In the genomic region with DNA sequence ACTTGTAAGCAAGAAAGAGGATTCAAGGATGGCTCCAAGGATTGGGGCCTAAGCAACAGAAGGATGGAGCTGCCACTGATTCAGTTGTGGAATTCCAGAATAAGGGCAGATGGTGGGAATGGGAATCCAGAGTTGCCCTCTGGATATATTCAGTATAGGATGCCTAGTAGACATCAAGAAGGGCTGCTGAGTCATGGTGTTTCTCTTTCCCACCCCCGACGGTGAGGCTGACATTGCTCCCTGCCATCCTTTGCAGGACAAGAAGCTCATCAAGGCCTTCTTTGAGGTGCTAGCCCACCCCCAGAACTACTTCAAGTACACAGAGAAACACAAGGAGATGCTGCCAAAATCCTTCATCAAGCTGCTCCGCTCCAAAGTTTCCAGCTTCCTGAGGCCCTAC, we compare ENCODE assay signal across 17 cellular contexts. TPM values are rescaled to one million over a fixed set of nuclear protein-coding genes. Genes with fewer than 3 reads are reported as not detected.
DNase-seq lines count a peak whose midpoint lies in the region; ATAC-seq, FAIRE-seq and TF ChIP-seq lines count a peak whose summit lies in the region.
"Had no signal": no experiment of that assay in that cellular context is flagged by ENCODE, and none has a peak within 500 bp of the region (broad histone marks: within the 10 kb centered on the region; RNA-seq: fewer than 3 reads in every experiment).

No MANE protein-coding gene starts in this region.

- peak overlapping the region; percentile 37 to 43 for H3K27ac Mint-ChIP-seq in natural killer cell treated with Interleukin-12 subunit alpha and Interleukin-12 subunit beta and Interleukin-15 and Interleukin-18, amount 100 ng/mL, for 72 hours
- no peak overlapping the region for H3K27ac Mint-ChIP-seq in natural killer cell
- H3K27ac Mint-ChIP-seq: IgD-negative memory B cell had no signal

- no peak for TF ChIP-seq EP300 in K562 (IDR thresholded peaks at IDR 0.05; ENCODE audit: low read length)

- ATAC-seq in natural killer cell treated with Interleukin-12 subunit alpha and Interleukin-12 subunit beta and Interleukin-15 and Interleukin-18, amount 100 ng/mL, for 72 hours: no peak
- ATAC-seq in natural killer cell: no peak
- ATAC-seq in K562: peak; percentile 74
- no peak for ATAC-seq in HG02610 (IDR thresholded peaks at IDR 0.05; ENCODE audit: unreplicated experiment)

- TF ChIP-seq CTCF in natural killer cell (IDR thresholded peaks at IDR 0.05): no peak
- TF ChIP-seq CTCF in NB4 (IDR thresholded peaks at IDR 0.05; ENCODE audit: low read depth, low read length): no peak
- no peak for TF ChIP-seq CTCF in K562 (IDR thresholded peaks at IDR 0.05 in 2 of 3, conservative IDR thresholded peaks at IDR 0.05 in 1 of 3; ENCODE audit: insufficient read depth in 2 of 3, low read depth in 1 of 3, low read length in 3 of 3)

- DNase-seq in natural killer cell treated with Interleukin-12 subunit alpha and Interleukin-12 subunit beta and Interleukin-15 and Interleukin-18, amount 100 ng/mL, for 72 hours (ENCODE audit: low spot score): no peak
- DNase-seq in natural killer cell (no peak), NB4 (ENCODE audit: low read depth) (peak; percentile 25), K562 (ENCODE audit: extremely low read depth in 1 of 4, low spot score in 3 of 4) (peak in 2 of 4 experiments; percentile 50 to 65), inferior parietal cortex (ENCODE audit: extremely low spot score) (no peak), NCI-H1417 treated with DMSO at 0.1 percent for 48 hours (lab: John Stamatoyannopoulos, UW) (no peak)
- DNase-seq: activated CD8-positive, alpha-beta memory T cell treated with anti-CD3 and anti-CD28 coated beads, Interleukin-2, amount 50 U/mL, for 4 hours; amniotic stem cell; heart right ventricle; NCI-H1417; NCI-H2227 treated with DMSO at 0.1 percent for 48 hours; WERI-Rb-1 had no signal

- CTCF ChIA-PET in K562 (lab: Yijun Ruan, JAX; ENCODE audit: low intra/inter-chr PET ratio): no interaction called here

- POLR2A ChIA-PET in K562 (lab: Yijun Ruan, JAX): interaction anchor here (1.1 to 1.3 kb wide), 2 partner anchors 8 to 11 kb away, joined by 4 to 5 read pairs; a partner anchor contains a TSS

- H3K4me3 ChIP-seq in NB4 (ENCODE audit: low read depth, low read length) (no peak overlapping the region), K562 (no peak overlapping the region)
- H3K4me3 ChIP-seq: coronary artery, heart right ventricle, SJSA1, suprapubic skin had no signal

- peak overlapping the region; percentile 27 for H2AFZ ChIP-seq in K562 (ENCODE audit: low read depth, low read length)

- H3K9me3 Mint-ChIP-seq in natural killer cell treated with Interleukin-12 subunit alpha and Interleukin-12 subunit beta and Interleukin-15 and Interleukin-18, amount 100 ng/mL, for 72 hours: no peaks in the 10 kb centered on the region
- H3K9me3 Mint-ChIP-seq in natural killer cell: no peaks in the 10 kb centered on the region
- H3K9me3 Mint-ChIP-seq: IgD-negative memory B cell had no signal

- H3K36me3 Mint-ChIP-seq in natural killer cell treated with Interleukin-12 subunit alpha and Interleukin-12 subunit beta and Interleukin-15 and Interleukin-18, amount 100 ng/mL, for 72 hours: no peaks in the 10 kb centered on the region
- H3K36me3 Mint-ChIP-seq in natural killer cell: no peaks in the 10 kb centered on the region

- 37% methylated on average over 3 of the region's 3 CpGs for WGBS in K562 (ENCODE audit: insufficient coverage, low coverage, missing lambda C conversion rate)

- H3K27ac ChIP-seq in K562 (ENCODE audit: extremely low read depth, low read depth, low read length): peak overlapping the region; percentile 45; the same call in 2 of the 3 replicates
- H3K27ac ChIP-seq: coronary artery, SJSA1, suprapubic skin, WERI-Rb-1 had no signal

- peak overlapping the region; percentile 17 for H3K4me2 ChIP-seq in K562 (ENCODE audit: insufficient read depth, low read length)

- H3K79me2 ChIP-seq in K562 (ENCODE audit: control insufficient read depth, insufficient read depth, low read length): peaks cover 2% of the 10 kb centered on the region; the same call in 1 of the 3 replicates

- intact Hi-C loops in natural killer cell (cut with micrococcal nuclease) (no loop called here), K562 (cut with micrococcal nuclease) (no loop called here)

- TF ChIP-seq RAD21 in K562 (CRISPR knock-in tag; conservative IDR thresholded peaks at IDR 0.05 in 1 of 2, IDR thresholded peaks at IDR 0.05 in 1 of 2): no peak

- no TSS peak for BruUV-seq in K562 (replicated peaks; lab: Mats Ljungman, UMichigan)

- H3K4me1 Mint-ChIP-seq in natural killer cell treated with Interleukin-12 subunit alpha and Interleukin-12 subunit beta and Interleukin-15 and Interleukin-18, amount 100 ng/mL, for 72 hours (ENCODE audit: low read depth in 2 of 2): peaks cover 13 to 18% of the 10 kb centered on the region in 2 donors
- H3K4me1 Mint-ChIP-seq in natural killer cell: peaks cover 3 to 28% of the 10 kb centered on the region in 2 donors

- H3K9ac ChIP-seq in K562 (ENCODE audit: insufficient read depth in 1 of 2, low read depth in 2 of 2, low read length in 2 of 2): peak overlapping the region in 1 of 2 experiments; percentile 8; a peak in 1 of 4 replicates

- FAIRE-seq in K562 (lab: Jason Lieb, UNC): peak; percentile 80

- no peaks in the 10 kb centered on the region for H3K27me3 Mint-ChIP-seq in natural killer cell treated with Interleukin-12 subunit alpha and Interleukin-12 subunit beta and Interleukin-15 and Interleukin-18, amount 100 ng/mL, for 72 hours
- H3K27me3 Mint-ChIP-seq in natural killer cell (ENCODE audit: low read depth in 2 of 2): no peaks in the 10 kb centered on the region
- H3K27me3 Mint-ChIP-seq: IgD-negative memory B cell had no signal

- no peaks in the 10 kb centered on the region for H4K20me1 ChIP-seq in K562 (replicated peaks; ENCODE audit: control insufficient read depth, insufficient read depth, low read length)

- in situ Hi-C loops in K562 (cut with MboI): no loop called here

- peaks cover 6 to 19% of the 10 kb centered on the region in 2 experiments; a peak in 4 of 5 replicates for H3K4me1 ChIP-seq in K562 (replicated peaks in 1 of 2; ENCODE audit: control insufficient read depth in 2 of 2, insufficient read depth in 2 of 2, low read length in 2 of 2)
- H3K4me1 ChIP-seq: suprapubic skin had no signal

- H3K36me3 ChIP-seq in K562 (ENCODE audit: control insufficient read depth, insufficient read depth, low read length): peaks cover 26% of the 10 kb centered on the region; the same call in 1 of the 3 replicates

- H3K9me3 ChIP-seq in K562 (replicated peaks; ENCODE audit: control insufficient read depth, insufficient read depth, low read depth, low read length): no peaks in the 10 kb centered on the region
- H3K9me3 ChIP-seq: heart right ventricle, SJSA1, suprapubic skin had no signal

- no peaks in the 10 kb centered on the region for H3K9me1 ChIP-seq in K562 (ENCODE audit: control insufficient read depth, insufficient read depth, low read length)

- H3K27me3 ChIP-seq in K562 (ENCODE audit: control insufficient read depth in 2 of 2, insufficient read depth in 2 of 2, low read length in 2 of 2): no peaks in the 10 kb centered on the region
- H3K27me3 ChIP-seq: heart right ventricle, SJSA1, suprapubic skin had no signal

- no peak for TF ChIP-seq POLR2A in NB4 (IDR thresholded peaks at IDR 0.05; ENCODE audit: extremely low read depth, insufficient read length)
- TF ChIP-seq POLR2A in K562 (conservative IDR thresholded peaks at IDR 0.05): no peak

- peak overlapping the region; percentile 36 for H3K4me3 Mint-ChIP-seq in natural killer cell treated with Interleukin-12 subunit alpha and Interleukin-12 subunit beta and Interleukin-15 and Interleukin-18, amount 100 ng/mL, for 72 hours
- H3K4me3 Mint-ChIP-seq in natural killer cell: no peak overlapping the region
- H3K4me3 Mint-ChIP-seq: IgD-negative memory B cell had no signal

RNA-seq across cellular contexts. Expression of a gene that starts 11.2 kb away (rescaled TPM):
- total RNA-seq in natural killer cell treated with Interleukin-12 subunit alpha and Interleukin-12 subunit beta and Interleukin-15 and Interleukin-18, amount 100 ng/mL, for 72 hours: 10 to 100 TPM; 24.0 to 52.2 TPM
- total RNA-seq in natural killer cell (10 to 100 TPM; 62.7 to 81.6 (median 64.6) TPM), K562 (2014; rRNA removed) (10.7 and 13.1 TPM in 2 replicates), K562 (2014; rRNA removed; fragmentation: Illumina TruSeq; extraction: Trizol) (3.9 and 4.4 TPM in 2 replicates), K562 (2015; rRNA removed; fragmentation: Illumina TruSeq; extraction: Trizol) (4.3 and 5.0 TPM in 2 replicates), K562 (2021) (13.1 and 16.0 TPM in 2 replicates)
- total RNA-seq in K562 (2011; cell fraction: chromatin; rRNA removed; ENCODE audit: low replicate concordance): 63.3 and 125 TPM in 2 replicates
- 52.7 and 67.8 TPM in 2 replicates for total RNA-seq in K562 (2011; cell fraction: nucleolus; rRNA removed)
- 59.0 and 75.9 TPM in 2 replicates for total RNA-seq in K562 (2011; cell fraction: nucleoplasm; rRNA removed)
- polyA plus RNA-seq in K562 (2011; rRNA removed) (14.9 and 26.5 TPM in 2 replicates), K562 (2014; fragmentation: Illumina TruSeq; extraction: Trizol) (10.9 and 16.1 TPM in 2 replicates), K562 (2014; fragmentation: Nextera tagmentation; extraction: Ambion mirVana) (1 to 10 TPM; 1.2 to 1.3 TPM), K562 (2014; rRNA removed) (16.9 and 17.8 TPM in 2 replicates)
- 13.5 and 17.8 TPM in 2 replicates for polyA plus RNA-seq in K562 (2011; cell fraction: cytosol; rRNA removed)
- 121 and 138 TPM in 2 replicates for polyA plus RNA-seq in K562 (2011; cell fraction: nucleus; rRNA removed)
- polyA plus RNA-seq in K562 (2012): 11.7 and 27.2 TPM in 2 replicates
- polyA minus RNA-seq in K562 (2011; rRNA and poly(A)+ RNA removed): 13.5 and 18.6 TPM in 2 replicates
- 3.8 and 11.0 TPM in 2 replicates for polyA minus RNA-seq in K562 (2011; cell fraction: cytosol; rRNA and poly(A)+ RNA removed)
- 18.3 and 27.4 TPM in 2 replicates for polyA minus RNA-seq in K562 (2011; cell fraction: nucleus; rRNA and poly(A)+ RNA removed)

RNA-seq across cellular contexts. Expression of a gene that starts 34.5 kb away (rescaled TPM):
- total RNA-seq in natural killer cell treated with Interleukin-12 subunit alpha and Interleukin-12 subunit beta and Interleukin-15 and Interleukin-18, amount 100 ng/mL, for 72 hours: under 1 TPM in 1 of 2 donors, not detected in 1; 0.14 TPM
- total RNA-seq in natural killer cell: under 1 TPM in 2 of 3 donors, not detected in 1; 0.25 to 0.31 TPM
- total RNA-seq in K562 (2011; cell fraction: chromatin; rRNA removed; ENCODE audit: low replicate concordance): not detected in 2 replicates
- total RNA-seq in K562 (2011; cell fraction: nucleolus; rRNA removed): not detected in 2 replicates
- not detected in 2 replicates for total RNA-seq in K562 (2011; cell fraction: nucleoplasm; rRNA removed)
- not detected in 2 replicates for total RNA-seq in K562 (2014; rRNA removed)
- total RNA-seq in K562 (2014; rRNA removed; fragmentation: Illumina TruSeq; extraction: Trizol): not detected in 2 replicates
- not detected in 2 replicates for total RNA-seq in K562 (2015; rRNA removed; fragmentation: Illumina TruSeq; extraction: Trizol)
- 0.02 TPM in 1 of 2 replicates, not detected in the other for total RNA-seq in K562 (2021)
- polyA plus RNA-seq in K562 (2011; rRNA removed): not detected in 2 replicates
- not detected in 2 replicates for polyA plus RNA-seq in K562 (2011; cell fraction: cytosol; rRNA removed)
- not detected in 2 replicates for polyA plus RNA-seq in K562 (2011; cell fraction: nucleus; rRNA removed)
- 0.08 and 0.19 TPM in 2 replicates for polyA plus RNA-seq in K562 (2012)
- polyA plus RNA-seq in K562 (2014; fragmentation: Illumina TruSeq; extraction: Trizol): not detected in 2 replicates
- polyA plus RNA-seq in K562 (2014; fragmentation: Nextera tagmentation; extraction: Ambion mirVana): under 1 TPM; 0.01 to 0.11 TPM
- not detected in 2 replicates for polyA plus RNA-seq in K562 (2014; rRNA removed)
- polyA minus RNA-seq in K562 (2011; rRNA and poly(A)+ RNA removed): not detected in 2 replicates
- polyA minus RNA-seq in K562 (2011; cell fraction: cytosol; rRNA and poly(A)+ RNA removed): not detected in 2 replicates
- polyA minus RNA-seq in K562 (2011; cell fraction: nucleus; rRNA and poly(A)+ RNA removed): not detected in 2 replicates

RNA-seq across cellular contexts. Expression of a gene that starts 49.3 kb away (rescaled TPM):
- 100 to 1,000 TPM in 1 of 2 donors, 10 to 100 TPM in 1; 82.3 to 105 TPM for total RNA-seq in natural killer cell treated with Interleukin-12 subunit alpha and Interleukin-12 subunit beta and Interleukin-15 and Interleukin-18, amount 100 ng/mL, for 72 hours
- total RNA-seq in natural killer cell (100 to 1,000 TPM; 232 to 297 (median 241) TPM), K562 (2014; rRNA removed) (42.0 and 43.4 TPM in 2 replicates), K562 (2014; rRNA removed; fragmentation: Illumina TruSeq; extraction: Trizol) (10.0 and 13.5 TPM in 2 replicates), K562 (2015; rRNA removed; fragmentation: Illumina TruSeq; extraction: Trizol) (22.7 and 24.5 TPM in 2 replicates), K562 (2021) (30.9 and 37.8 TPM in 2 replicates)
- 16.1 and 32.8 TPM in 2 replicates for total RNA-seq in K562 (2011; cell fraction: chromatin; rRNA removed; ENCODE audit: low replicate concordance)
- total RNA-seq in K562 (2011; cell fraction: nucleolus; rRNA removed): 31.3 and 33.7 TPM in 2 replicates
- total RNA-seq in K562 (2011; cell fraction: nucleoplasm; rRNA removed): 22.9 and 25.3 TPM in 2 replicates
- polyA plus RNA-seq in K562 (2011; rRNA removed) (27.5 and 42.7 TPM in 2 replicates), K562 (2014; fragmentation: Illumina TruSeq; extraction: Trizol) (15.9 and 22.0 TPM in 2 replicates), K562 (2014; fragmentation: Nextera tagmentation; extraction: Ambion mirVana) (1 to 10 TPM; 1.3 to 1.4 TPM), K562 (2014; rRNA removed) (44.6 and 45.7 TPM in 2 replicates)
- 38.6 and 39.4 TPM in 2 replicates for polyA plus RNA-seq in K562 (2011; cell fraction: cytosol; rRNA removed)
- polyA plus RNA-seq in K562 (2011; cell fraction: nucleus; rRNA removed): 97.0 and 136 TPM in 2 replicates
- polyA plus RNA-seq in K562 (2012): 23.2 and 45.2 TPM in 2 replicates
- polyA minus RNA-seq in K562 (2011; rRNA and poly(A)+ RNA removed): 22.7 and 23.2 TPM in 2 replicates
- polyA minus RNA-seq in K562 (2011; cell fraction: cytosol; rRNA and poly(A)+ RNA removed): 15.9 and 23.3 TPM in 2 replicates
- polyA minus RNA-seq in K562 (2011; cell fraction: nucleus; rRNA and poly(A)+ RNA removed): 25.7 and 35.2 TPM in 2 replicates

Comparison
In these comparisons a context has a peak if more than half of its experiments do, and no peak if none do; other contexts are left out.
1. H3K27ac Mint-ChIP-seq: peak in natural killer cell treated with Interleukin-12 subunit alpha and Interleukin-12 subunit beta and Interleukin-15 and Interleukin-18, amount 100 ng/mL, for 72 hours (2 of 2); none in natural killer cell (0 of 2).